In genomic region chr16:75621170-75621477, GRCh38 we compare ENCODE assay signal across 8 cellular contexts. TPM values are rescaled to one million over a fixed set of nuclear protein-coding genes. Genes with fewer than 3 reads are reported as not detected.
DNase-seq lines count a peak whose midpoint lies in the region; ATAC-seq and TF ChIP-seq lines count a peak whose summit lies in the region.

No MANE protein-coding gene starts in this region.

- H3F3A ChIP-seq in OCI-LY1 (ENCODE audit: insufficient read depth, low read length) = no peaks in the 10 kb centered on the region

- no peak overlapping the region for H3K9ac ChIP-seq in OCI-LY1 (ENCODE audit: low read length)

- peaks cover 24% of the 10 kb centered on the region for H3K36me3 ChIP-seq in A673 (ENCODE audit: insufficient read depth, low read length, poor library complexity, severe bottlenecking)
- peaks cover 51% of the 10 kb centered on the region for H3K36me3 ChIP-seq in OCI-LY1 (ENCODE audit: insufficient read depth, low read length)

- intact Hi-C loops in A673 (cut with micrococcal nuclease; ENCODE audit: unreplicated experiment) (loop anchor here (1.0 to 5.0 kb wide), 2 partner anchors 141 to 150 kb away; no protein-coding TSS in a partner anchor), dorsolateral prefrontal cortex (cut with DNase I) (no loop called here)

- TF ChIP-seq CTCF in A673 (conservative IDR thresholded peaks at IDR 0.05; ENCODE audit: low read depth, low read length) (peak; percentile 67), OCI-LY1 (IDR thresholded peaks at IDR 0.05; ENCODE audit: low read length) (peak; percentile 71), dorsolateral prefrontal cortex (IDR thresholded peaks at IDR 0.05 in 54 of 56, conservative IDR thresholded peaks at IDR 0.05 in 2 of 56; ENCODE audit: low read depth in 1 of 56, partially characterized antibody in 56 of 56) (peak in 46 of 56 donors; percentile 19 to 63 (median 38))

- H3K9me3 ChIP-seq in A673 (ENCODE audit: low read depth, low read length, poor library complexity, severe bottlenecking) (no peaks in the 10 kb centered on the region), OCI-LY1 (ENCODE audit: low read length) (no peaks in the 10 kb centered on the region)

- H3K4me3 ChIP-seq in A673 (ENCODE audit: low read depth, low read length, poor library complexity, severe bottlenecking) = peak overlapping the region; percentile 70
- peak overlapping the region; percentile 92 for H3K4me3 ChIP-seq in OCI-LY1 (ENCODE audit: low read depth, low read length, poor library complexity, severe bottlenecking)
- H3K4me3 ChIP-seq in dorsolateral prefrontal cortex = peak overlapping the region in 23 of 59 donors; percentile 3 to 98 (median 26)

- peaks cover 6% of the 10 kb centered on the region; the same call in 1 of the 2 replicates for H3K79me2 ChIP-seq in OCI-LY1 (ENCODE audit: insufficient read depth, low read length)

- H3K27ac ChIP-seq in A673 (ENCODE audit: low read depth, low read length, poor library complexity, severe bottlenecking) = no peak overlapping the region
- H3K27ac ChIP-seq in OCI-LY1 (ENCODE audit: low read depth, low read length, poor library complexity, severe bottlenecking) = no peak overlapping the region
- peak overlapping the region in 8 of 59 donors; percentile 3 to 94 (median 13) for H3K27ac ChIP-seq in dorsolateral prefrontal cortex

- DNase-seq in A673 (ENCODE audit: low spot score) (peak; percentile 57), EH (ENCODE audit: low read depth) (peak; percentile 61), dorsolateral prefrontal cortex (no peak), putamen (ENCODE audit: low spot score) (peak; percentile 38), ureter (ENCODE audit: low spot score) (no peak)
- no peak for DNase-seq in effector CD4-positive, alpha-beta T cell

- CTCF ChIA-PET in A673 (lab: Charles Lee) = interaction anchor here (0.5 to 1.1 kb wide), 2 partner anchors 104 to 150 kb away, joined by 3 to 4 read pairs; no protein-coding TSS in a partner anchor

- ATAC-seq in esophagus mucosa = no peak

- no peaks in the 10 kb centered on the region for H4K20me1 ChIP-seq in OCI-LY1 (ENCODE audit: insufficient read depth, low read length)

- H3K9me2 ChIP-seq in OCI-LY1 (ENCODE audit: low read depth, low read length) = no peaks in the 10 kb centered on the region

- BruUV-seq in A673 (replicated peaks; lab: Mats Ljungman, UMichigan) = no TSS peak

- no peaks in the 10 kb centered on the region for H3K27me3 ChIP-seq in A673 (replicated peaks; ENCODE audit: insufficient read depth, low read depth, low read length, poor library complexity)
- no peaks in the 10 kb centered on the region for H3K27me3 ChIP-seq in OCI-LY1 (ENCODE audit: insufficient read depth, low read length)
- no peaks in the 10 kb centered on the region for H3K27me3 ChIP-seq in dorsolateral prefrontal cortex

- H3K4me2 ChIP-seq in OCI-LY1 (ENCODE audit: low read length) = peak overlapping the region; percentile 96

- H2AFZ ChIP-seq in OCI-LY1 (ENCODE audit: low read length) = no peak overlapping the region

- POLR2A ChIA-PET in A673 (lab: Charles Lee; ENCODE audit: low non-redundant PET) = interaction anchor here (1.0 kb wide), 1 partner anchor 211 kb away, joined by 6 read pairs; no protein-coding TSS in a partner anchor

- H3K4me1 ChIP-seq in A673 (ENCODE audit: insufficient read depth, low read length, poor library complexity, severe bottlenecking) = peaks cover 16% of the 10 kb centered on the region
- H3K4me1 ChIP-seq in OCI-LY1 (ENCODE audit: insufficient read depth, low read length, severe bottlenecking) = peaks cover 23% of the 10 kb centered on the region

RNA-seq across cellular contexts. Expression of gene ADAT1, which starts 2.0 kb away (rescaled TPM):
- total RNA-seq in A673 (2021) = 65.3 and 79.7 TPM in 2 replicates
- 10 to 100 TPM; 45.1 to 91.6 (median 59.6) TPM for total RNA-seq in dorsolateral prefrontal cortex
- 25.5 TPM for total RNA-seq in esophagus mucosa
- 87.1 TPM for total RNA-seq in ureter

RNA-seq across cellular contexts. Expression of gene KARS1, which starts 26.3 kb away (rescaled TPM):
- total RNA-seq in A673 (2021) (244 and 253 TPM in 2 replicates), dorsolateral prefrontal cortex (10 to 100 TPM; 39.4 to 84.1 (median 60.8) TPM), esophagus mucosa (91.9 TPM), ureter (129 TPM)

RNA-seq across cellular contexts. Expression of gene TERF2IP, which starts 26.4 kb away (rescaled TPM):
- total RNA-seq in A673 (2021) = 43.0 and 48.5 TPM in 2 replicates
- 100 to 1,000 TPM; 104 to 284 (median 207) TPM for total RNA-seq in dorsolateral prefrontal cortex
- total RNA-seq in esophagus mucosa = 23.4 TPM
- total RNA-seq in ureter = 47.1 TPM

RNA-seq across cellular contexts. Expression of gene GABARAPL2, which starts 54.9 kb away (rescaled TPM):
- total RNA-seq in A673 (2021) (88.8 and 95.4 TPM in 2 replicates), dorsolateral prefrontal cortex (100 to 1,000 TPM; 171 to 307 (median 259) TPM), esophagus mucosa (47.7 TPM), ureter (77.4 TPM)

RNA-seq across cellular contexts. Expression of gene CPHXL2, which starts 55.7 kb away (rescaled TPM):
- total RNA-seq in A673 (2021) (not detected in 2 replicates), dorsolateral prefrontal cortex (not detected), esophagus mucosa (not detected), ureter (not detected)

Comparison
In these comparisons a context has a peak if more than half of its experiments do, and no peak if none do; other contexts are left out.
1. DNase-seq: peak in A673 (single experiment), EH (single experiment) and putamen (single experiment); none in dorsolateral prefrontal cortex (0 of 10), ureter (single experiment) and effector CD4-positive, alpha-beta T cell (single experiment).
2. Peak in every context shown above with its lines, with median percentiles within 50 percentile points of each other: CTCF ChIP-seq.